Comparison of ENCODE assay signal across 11 cellular contexts in genomic region chr2:109174214-109174613, GRCh38. TPM values are rescaled to one million over a fixed set of nuclear protein-coding genes. Genes with fewer than 3 reads are reported as not detected.
A peak's percentile ranks its signal among the peaks of the same experiment; 100 is the strongest.
DNase-seq lines count a peak whose midpoint lies in the region; ATAC-seq and TF ChIP-seq lines count a peak whose summit lies in the region.
"Had no signal": no experiment of that assay in that cellular context is flagged by ENCODE, and none has a peak within 500 bp of the region (broad histone marks: within the 10 kb centered on the region; RNA-seq: fewer than 3 reads in every experiment).

No MANE protein-coding gene starts in this region.

- H3K36me3 Mint-ChIP-seq in CD4-positive, alpha-beta memory T cell = peaks cover 0 to 3% of the 10 kb centered on the region in 2 donors

- no peak overlapping the region for H3K4me3 ChIP-seq in right cardiac atrium (ENCODE audit: low read length)
- no peak overlapping the region for H3K4me3 ChIP-seq in CD4-positive, alpha-beta memory T cell (ENCODE audit: low read length in 2 of 2)
- H3K4me3 ChIP-seq: SK-N-MC had no signal

- peaks cover 0 to 16% (median 2%) of the 10 kb centered on the region in 8 donors for H3K9me3 Mint-ChIP-seq in CD4-positive, alpha-beta memory T cell

- H3K9me3 ChIP-seq in right cardiac atrium (ENCODE audit: control insufficient read depth, low read length) = no peaks in the 10 kb centered on the region
- H3K9me3 ChIP-seq in CD4-positive, alpha-beta memory T cell (ENCODE audit: control insufficient read depth in 1 of 2, low read length in 2 of 2) = no peaks in the 10 kb centered on the region

- intact Hi-C loops in right cardiac atrium (cut with DNase I) = no loop called here
- intact Hi-C loops in CD4-positive, alpha-beta memory T cell (cut with micrococcal nuclease) = no loop called here

- no peak overlapping the region for H3K27ac Mint-ChIP-seq in CD4-positive, alpha-beta memory T cell

- H3K4me1 Mint-ChIP-seq in CD4-positive, alpha-beta memory T cell = peaks cover 0 to 14% (median 6%) of the 10 kb centered on the region in 4 donors

- DNase-seq in H4 (ENCODE audit: low spot score) (peak; percentile 49), right cardiac atrium (no peak), NCI-H1417 treated with DMSO at 0.1 percent for 48 hours (lab: John Stamatoyannopoulos, UW) (no peak)
- DNase-seq in stimulated activated naive CD8-positive, alpha-beta T cell treated with anti-CD3 and anti-CD28 coated beads, Interleukin-15, Interleukin-2, amounts not matched to agents 100 U/mL and 50 U/mL, for 24 hours = peak; percentile 20
- DNase-seq in CD4-positive, alpha-beta memory T cell = no peak
- DNase-seq: activated CD4-positive, alpha-beta T cell treated with anti-CD3 and anti-CD28 coated beads, Interleukin-2, amount 50 U/mL, for 4 hours had no signal

- TF ChIP-seq CTCF in VCaP (conservative IDR thresholded peaks at IDR 0.05) = no peak

- no peak for ATAC-seq in right cardiac atrium
- ATAC-seq in stimulated activated naive CD8-positive, alpha-beta T cell treated with anti-CD3 and anti-CD28 coated beads, Interleukin-15, Interleukin-2, amounts not matched to agents 100 U/mL and 50 U/mL, for 24 hours = peak; percentile 40
- no peak for ATAC-seq in HG02852 (IDR thresholded peaks at IDR 0.05; ENCODE audit: unreplicated experiment)
- ATAC-seq in HG03097 (IDR thresholded peaks at IDR 0.05; ENCODE audit: low FRiP score, unreplicated experiment) = no peak

- no peaks in the 10 kb centered on the region for H3K27me3 ChIP-seq in right cardiac atrium (ENCODE audit: control insufficient read depth, insufficient read depth)
- no peaks in the 10 kb centered on the region for H3K27me3 ChIP-seq in CD4-positive, alpha-beta memory T cell (ENCODE audit: insufficient read depth, low read length)

- H3K36me3 ChIP-seq in CD4-positive, alpha-beta memory T cell (ENCODE audit: insufficient read depth, low read length) = no peaks in the 10 kb centered on the region

- CTCF ChIA-PET in CD4-positive, alpha-beta memory T cell (lab: Charles Lee; ENCODE audit: partially characterized antibody) = no interaction called here

- 86% methylated on average over 4 of the region's 4 CpGs for WGBS in right cardiac atrium

- H3K4me3 Mint-ChIP-seq in CD4-positive, alpha-beta memory T cell = no peak overlapping the region

- peaks cover 7 to 30% of the 10 kb centered on the region in 2 donors for H3K27me3 Mint-ChIP-seq in CD4-positive, alpha-beta memory T cell

- POLR2A ChIA-PET in CD4-positive, alpha-beta memory T cell (lab: Charles Lee; ENCODE audit: partially characterized antibody) = no interaction called here

- H3K27ac ChIP-seq in VCaP (peak overlapping the region; percentile 42), right cardiac atrium (ENCODE audit: low read length) (peak overlapping the region; percentile 84)
- no peak overlapping the region for H3K27ac ChIP-seq in CD4-positive, alpha-beta memory T cell (ENCODE audit: low read depth, low read length)
- H3K27ac ChIP-seq: KMS-11, SK-N-MC had no signal

- H3K4me1 ChIP-seq in right cardiac atrium (ENCODE audit: control insufficient read depth, insufficient read depth, low read length) = peaks cover 39% of the 10 kb centered on the region
- H3K4me1 ChIP-seq in CD4-positive, alpha-beta memory T cell (ENCODE audit: insufficient read depth, low read length) = no peaks in the 10 kb centered on the region

RNA-seq across cellular contexts. Expression of gene SH3RF3, which starts 45.2 kb away (rescaled TPM):
- total RNA-seq in H4 (2014; rRNA removed; shearing (Covaris generic)) = 0.45 and 0.87 TPM in 2 replicates
- total RNA-seq in right cardiac atrium = 1 to 10 TPM; 7.2 to 8.8 (median 8.1) TPM
- polyA plus RNA-seq in right cardiac atrium = 5.7 TPM
- 1 to 10 TPM; 2.1 to 2.2 TPM for total RNA-seq in CD4-positive, alpha-beta memory T cell
- under 1 TPM in 1 of 2 donors, not detected in 1; 0.26 TPM for polyA plus RNA-seq in CD4-positive, alpha-beta memory T cell

Comparison
In these comparisons a context has a peak if more than half of its experiments do, and no peak if none do; other contexts are left out.
1. DNase-seq: peak in H4 (single experiment) and stimulated activated naive CD8-positive, alpha-beta T cell treated with anti-CD3 and anti-CD28 coated beads, Interleukin-15, Interleukin-2, amounts not matched to agents 100 U/mL and 50 U/mL, for 24 hours (single experiment); none in right cardiac atrium (0 of 3), CD4-positive, alpha-beta memory T cell (0 of 5) and NCI-H1417 treated with DMSO at 0.1 percent for 48 hours (single experiment).